Comparison of ENCODE assay signal across 9 cellular contexts in genomic region chr3:117355566-117355965, GRCh38.
DNase-seq lines count a peak whose midpoint lies in the region; ATAC-seq and TF ChIP-seq lines count a peak whose summit lies in the region.
"Had no signal": no experiment of that assay in that cellular context is flagged by ENCODE, and none has a peak within 500 bp of the region (broad histone marks: within the 10 kb centered on the region; RNA-seq: fewer than 3 reads in every experiment).

No MANE protein-coding gene starts in this region.

- BruUV-seq in PC-9 (replicated peaks; lab: Mats Ljungman, UMichigan) = no TSS peak

- H3K56ac ChIP-seq in mesendoderm (ENCODE audit: low read length) = no peak overlapping the region

- H3K36me3 Mint-ChIP-seq in CD4-positive, alpha-beta memory T cell = no peaks in the 10 kb centered on the region
- H3K36me3 Mint-ChIP-seq: activated naive CD8-positive, alpha-beta T cell treated with anti-CD3 and anti-CD28 coated beads, Interleukin-2, amount 10 ng/mL, durations not matched to agents 7 days and 5 days had no signal

- peak; percentile 80 for ATAC-seq in GM18867 (IDR thresholded peaks at IDR 0.05; ENCODE audit: unreplicated experiment)

- H2BK15ac ChIP-seq in mesendoderm (replicated peaks; ENCODE audit: low read depth) = no peak overlapping the region

- H3K27ac Mint-ChIP-seq in CD4-positive, alpha-beta memory T cell = no peak overlapping the region
- H3K27ac Mint-ChIP-seq: activated naive CD8-positive, alpha-beta T cell treated with anti-CD3 and anti-CD28 coated beads, Interleukin-2, amount 10 ng/mL, durations not matched to agents 7 days and 5 days had no signal

- H3K27ac ChIP-seq in mesendoderm (ENCODE audit: low read depth, low read length) (no peak overlapping the region), PC-9 (no peak overlapping the region)
- H3K27ac ChIP-seq in CD4-positive, alpha-beta memory T cell (ENCODE audit: low read depth, low read length) = no peak overlapping the region

- no peak overlapping the region for H4K8ac ChIP-seq in mesendoderm (ENCODE audit: low read depth, low read length)

- H3F3A ChIP-seq in PC-9 (ENCODE audit: insufficient read depth, low read depth) = no peaks in the 10 kb centered on the region

- H3K79me1 ChIP-seq in mesendoderm (ENCODE audit: low read length) = no peaks in the 10 kb centered on the region

- H3K27me3 Mint-ChIP-seq in CD4-positive, alpha-beta memory T cell = no peaks in the 10 kb centered on the region
- H3K27me3 Mint-ChIP-seq: activated naive CD8-positive, alpha-beta T cell treated with anti-CD3 and anti-CD28 coated beads, Interleukin-2, amount 10 ng/mL, durations not matched to agents 7 days and 5 days had no signal

- H3K18ac ChIP-seq in mesendoderm (ENCODE audit: low read length) = no peak overlapping the region

- no peak overlapping the region for H3K9ac ChIP-seq in adipocyte (ENCODE audit: low read length)
- H3K9ac ChIP-seq in mesendoderm (ENCODE audit: low read length) = no peak overlapping the region

- H3K9me2 ChIP-seq in PC-9 (ENCODE audit: insufficient read depth) = no peaks in the 10 kb centered on the region

- H3K36me3 ChIP-seq in adipocyte (ENCODE audit: control insufficient read depth, insufficient read depth, low read length, severe bottlenecking) (no peaks in the 10 kb centered on the region), mesendoderm (ENCODE audit: control insufficient read depth, insufficient read depth, low read length) (no peaks in the 10 kb centered on the region), PC-9 (ENCODE audit: low read depth) (no peaks in the 10 kb centered on the region)
- H3K36me3 ChIP-seq in CD4-positive, alpha-beta memory T cell (ENCODE audit: insufficient read depth, low read length) = no peaks in the 10 kb centered on the region

- WGBS in mesendoderm (ENCODE audit: extremely low coverage, insufficient coverage, low lambda C conversion rate) = no CpG with 5 or more reads among the region's 4 CpGs

- H3K79me2 ChIP-seq in mesendoderm (ENCODE audit: control insufficient read depth, insufficient read depth, low read length) (no peaks in the 10 kb centered on the region), PC-9 (ENCODE audit: low read depth) (no peaks in the 10 kb centered on the region)

- H3K4me3 Mint-ChIP-seq in CD4-positive, alpha-beta memory T cell = no peak overlapping the region
- H3K4me3 Mint-ChIP-seq: activated naive CD8-positive, alpha-beta T cell treated with anti-CD3 and anti-CD28 coated beads, Interleukin-2, amount 10 ng/mL, durations not matched to agents 7 days and 5 days had no signal

- no peak overlapping the region for H3K23ac ChIP-seq in mesendoderm (ENCODE audit: low read length)

- H4K20me1 ChIP-seq in PC-9 (ENCODE audit: insufficient read depth) = no peaks in the 10 kb centered on the region

- H3K9me3 ChIP-seq in adipocyte (ENCODE audit: control insufficient read depth, low read length) (no peaks in the 10 kb centered on the region), PC-9 (ENCODE audit: insufficient read depth, low read depth) (no peaks in the 10 kb centered on the region)
- H3K9me3 ChIP-seq in CD4-positive, alpha-beta memory T cell (ENCODE audit: control insufficient read depth in 1 of 2, low read length in 2 of 2) = no peaks in the 10 kb centered on the region

- intact Hi-C loops in PC-9 (cut with micrococcal nuclease; ENCODE audit: unreplicated experiment) = no loop called here
- intact Hi-C loops in CD4-positive, alpha-beta memory T cell (cut with micrococcal nuclease) = no loop called here

- CTCF ChIA-PET in PC-9 (lab: Charles Lee) = no interaction called here
- CTCF ChIA-PET in CD4-positive, alpha-beta memory T cell (lab: Charles Lee; ENCODE audit: partially characterized antibody) = no interaction called here

- H3K4me1 Mint-ChIP-seq in CD4-positive, alpha-beta memory T cell = no peaks in the 10 kb centered on the region
- H3K4me1 Mint-ChIP-seq: activated naive CD8-positive, alpha-beta T cell treated with anti-CD3 and anti-CD28 coated beads, Interleukin-2, amount 10 ng/mL, durations not matched to agents 7 days and 5 days had no signal

- DNase-seq in AG08396 (ENCODE audit: low spot score) (peak; percentile 3), NAMALWA (ENCODE audit: low spot score) (peak; percentile 26), adipocyte (ENCODE audit: low read depth) (peak; percentile 34), mesendoderm (peak; percentile 69), PC-9 (no peak)
- DNase-seq in CD4-positive, alpha-beta memory T cell = no peak
- DNase-seq in stimulated activated CD4-positive, alpha-beta T cell treated with anti-CD3 and anti-CD28 coated beads, Interleukin-2, amount 100 ng/mL, for 48 hours = no peak
- DNase-seq: activated naive CD8-positive, alpha-beta T cell treated with anti-CD3 and anti-CD28 coated beads, Interleukin-2, amount 10 ng/mL, durations not matched to agents 7 days and 5 days had no signal

- no peak overlapping the region for H2BK5ac ChIP-seq in mesendoderm (ENCODE audit: low read length)

- no peaks in the 10 kb centered on the region for H3K27me3 ChIP-seq in adipocyte (replicated peaks; ENCODE audit: control insufficient read depth, insufficient read depth, low read length)
- no peaks in the 10 kb centered on the region for H3K27me3 ChIP-seq in mesendoderm (ENCODE audit: insufficient read depth, low read length, poor library complexity)
- no peaks in the 10 kb centered on the region for H3K27me3 ChIP-seq in PC-9 (ENCODE audit: insufficient read depth, low read depth)
- no peaks in the 10 kb centered on the region for H3K27me3 ChIP-seq in CD4-positive, alpha-beta memory T cell (ENCODE audit: insufficient read depth, low read length)

- H3K9me3 Mint-ChIP-seq in CD4-positive, alpha-beta memory T cell = peaks cover 0 to 11% (median 2%) of the 10 kb centered on the region in 8 donors

- H3K4me2 ChIP-seq in mesendoderm (ENCODE audit: low read length) (no peak overlapping the region), PC-9 (no peak overlapping the region)

- no peak overlapping the region for H2AFZ ChIP-seq in PC-9

- no peak overlapping the region for H4K5ac ChIP-seq in mesendoderm (ENCODE audit: low read length)

- H3K4me3 ChIP-seq in adipocyte (ENCODE audit: low read length) (no peak overlapping the region), mesendoderm (ENCODE audit: low read length) (no peak overlapping the region), PC-9 (no peak overlapping the region)
- H3K4me3 ChIP-seq in CD4-positive, alpha-beta memory T cell (ENCODE audit: low read length in 2 of 2) = no peak overlapping the region

- no peak overlapping the region for H3K4ac ChIP-seq in mesendoderm (ENCODE audit: low read depth, low read length)

- H2AK5ac ChIP-seq in mesendoderm (ENCODE audit: low read length) = no peak overlapping the region

- no peak for TF ChIP-seq CTCF in PC-9 (conservative IDR thresholded peaks at IDR 0.05)

- no peak overlapping the region for H2BK120ac ChIP-seq in mesendoderm (ENCODE audit: low read depth, low read length)

- no peaks in the 10 kb centered on the region for H3K4me1 ChIP-seq in adipocyte (ENCODE audit: control insufficient read depth, insufficient read depth, low read length)
- H3K4me1 ChIP-seq in mesendoderm (ENCODE audit: control insufficient read depth, low read depth, low read length) = no peaks in the 10 kb centered on the region
- no peaks in the 10 kb centered on the region for H3K4me1 ChIP-seq in PC-9 (replicated peaks; ENCODE audit: insufficient read depth)
- H3K4me1 ChIP-seq in CD4-positive, alpha-beta memory T cell (ENCODE audit: insufficient read depth, low read length) = no peaks in the 10 kb centered on the region

- POLR2A ChIA-PET in PC-9 (lab: Charles Lee; ENCODE audit: unreplicated experiment) = no interaction called here
- POLR2A ChIA-PET in CD4-positive, alpha-beta memory T cell (lab: Charles Lee; ENCODE audit: partially characterized antibody) = no interaction called here

Comparison
In these comparisons a context has a peak if more than half of its experiments do, and no peak if none do; other contexts are left out.
1. DNase-seq: peak in AG08396 (single experiment), NAMALWA (single experiment), adipocyte (single experiment) and mesendoderm (single experiment); none in PC-9 (0 of 2), CD4-positive, alpha-beta memory T cell (0 of 5) and stimulated activated CD4-positive, alpha-beta T cell treated with anti-CD3 and anti-CD28 coated beads, Interleukin-2, amount 100 ng/mL, for 48 hours (0 of 2).